21 cellular contexts compared by ENCODE assay signal in the genomic region with DNA sequence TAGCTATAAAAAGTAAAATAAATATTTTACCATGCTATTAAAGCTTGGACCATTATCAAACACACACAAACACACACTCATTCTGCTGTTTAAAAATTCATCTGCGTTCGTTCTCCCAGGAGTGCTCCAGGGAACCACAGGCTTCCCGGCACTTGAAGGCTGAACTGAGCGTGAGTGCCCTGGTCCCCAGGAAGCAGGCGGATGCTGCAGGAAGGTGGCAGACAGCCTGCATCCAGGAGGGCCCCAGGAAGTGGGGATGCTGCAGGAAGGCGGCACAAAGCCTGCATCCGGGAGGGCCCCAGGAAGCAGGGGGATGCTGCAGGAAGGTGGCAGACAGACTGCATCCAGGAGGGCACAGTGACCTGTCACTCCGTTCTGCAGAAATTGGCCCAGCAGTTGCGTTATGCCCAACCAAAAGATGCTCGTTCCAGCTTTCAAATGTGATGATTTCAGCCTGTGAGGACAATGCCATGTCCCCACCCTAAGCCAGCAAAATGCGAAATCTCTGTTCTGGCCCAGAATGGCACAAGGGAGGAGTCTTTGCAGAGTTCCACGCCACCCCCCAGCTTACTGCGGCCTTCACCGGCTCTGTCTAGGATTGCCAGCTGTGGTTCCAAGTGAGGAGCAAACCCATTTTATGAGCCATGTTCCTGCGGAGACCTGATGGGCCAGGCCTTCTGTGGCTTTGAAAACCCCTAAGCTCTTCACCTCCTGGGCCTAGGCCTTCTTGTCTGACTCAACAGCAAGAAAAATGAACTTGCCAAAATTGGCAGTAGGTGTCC.
DNase-seq lines count a peak whose midpoint lies in the region; ATAC-seq lines count a peak whose summit lies in the region.
"Had no signal": no experiment of that assay in that cellular context is flagged by ENCODE, and none has a peak within 500 bp of the region (broad histone marks: within the 10 kb centered on the region; RNA-seq: fewer than 3 reads in every experiment).

No MANE protein-coding gene starts in this region.

- H2BK120ac ChIP-seq in neuronal stem cell (ENCODE audit: low read depth, low read length): no peak overlapping the region

- H3K4me1 ChIP-seq in neuronal stem cell (ENCODE audit: control insufficient read depth in 2 of 2, insufficient read depth in 1 of 2, low read depth in 1 of 2, low read length in 2 of 2): peaks cover 0 to 3% of the 10 kb centered on the region in 2 donors
- H3K4me1 ChIP-seq: HAP-1 had no signal

- in situ Hi-C loops in G401 (cut with HindIII; ENCODE audit: low sequenced_read_pairs): no loop called here

- H3K4ac ChIP-seq in neuronal stem cell (ENCODE audit: low read length): no peak overlapping the region

- ATAC-seq in HG02678 (IDR thresholded peaks at IDR 0.05; ENCODE audit: unreplicated experiment) (no peak), HG02623 (IDR thresholded peaks at IDR 0.05; ENCODE audit: unreplicated experiment) (no peak)
- ATAC-seq: Panc1, T-cell had no signal

- H2BK15ac ChIP-seq in neuronal stem cell (ENCODE audit: low read length): no peak overlapping the region

- no peak overlapping the region for H2AFZ ChIP-seq in neuronal stem cell (ENCODE audit: low read length)
- H2AFZ ChIP-seq: GM23248 had no signal

- no peaks in the 10 kb centered on the region for H3K36me3 ChIP-seq in neuronal stem cell (replicated peaks in 1 of 2; ENCODE audit: control insufficient read depth in 2 of 2, insufficient read depth in 2 of 2, low read length in 2 of 2)
- H3K36me3 ChIP-seq: HAP-1 had no signal

- H3K9ac ChIP-seq in neuronal stem cell (ENCODE audit: low read depth, low read length, poor library complexity): no peak overlapping the region
- H3K9ac ChIP-seq: GM23248 had no signal

- WGBS in neuronal stem cell (ENCODE audit: extremely low coverage in 2 of 2, insufficient read length in 2 of 2, insufficient replicate concordance in 1 of 2), 2 donors: no CpG with 5 or more reads among the region's 15 CpGs

- no peak overlapping the region for H3K4me2 ChIP-seq in neuronal stem cell (ENCODE audit: insufficient read depth, low read length, poor library complexity, severe bottlenecking)

- DNase-seq in NCI-H2081 (lab: John Stamatoyannopoulos, UW): peak; percentile 5 to 36
- DNase-seq in NCI-H2081 treated with DMSO at 0.1 percent for 48 hours (lab: John Stamatoyannopoulos, UW): no peak
- DNase-seq in G401 (ENCODE audit: low spot score): peak; percentile 23
- DNase-seq in UCSD-AML1 (lab: John Stamatoyannopoulos, UW; ENCODE audit: unreplicated experiment): peak; percentile 82
- DNase-seq in neuronal stem cell (ENCODE audit: low spot score): no peak
- DNase-seq: DMS53, GM23248, HFFc6, NCI-H1092, NCI-H1436 treated with DMSO at 0.1 percent for 48 hours, NCI-H1930, NCI-H2171, NCI-H446, NCI-H524 treated with DMSO at 0.1 percent for 48 hours, SHP77, T-cell had no signal

- no peak overlapping the region for H3K4me3 ChIP-seq in neuronal stem cell (ENCODE audit: low read length in 2 of 2)
- H3K4me3 ChIP-seq: GM23248, HAP-1 had no signal

- H2BK5ac ChIP-seq in neuronal stem cell (ENCODE audit: low read length): no peak overlapping the region

- H2BK12ac ChIP-seq in neuronal stem cell (ENCODE audit: low read length): no peak overlapping the region

- no peak overlapping the region for H3K23ac ChIP-seq in neuronal stem cell (ENCODE audit: low read depth, low read length, poor library complexity)

- H3K27ac ChIP-seq in neuronal stem cell (replicated peaks; ENCODE audit: low read length): no peak overlapping the region
- H3K27ac ChIP-seq: GM23248, RWPE1 had no signal

- H3K27me3 ChIP-seq in neuronal stem cell (ENCODE audit: control insufficient read depth in 3 of 3, insufficient read depth in 3 of 3, low read depth in 1 of 3, low read length in 3 of 3): no peaks in the 10 kb centered on the region

- no peak overlapping the region for H2AK5ac ChIP-seq in neuronal stem cell (ENCODE audit: low read depth, low read length)

- no peak overlapping the region for H3K18ac ChIP-seq in neuronal stem cell (ENCODE audit: low read length)

- peak overlapping the region; percentile 14 for H3K14ac ChIP-seq in neuronal stem cell (ENCODE audit: low read length)

- no peaks in the 10 kb centered on the region for H3K79me1 ChIP-seq in neuronal stem cell (ENCODE audit: low read depth, low read length)

- no peak overlapping the region for H4K91ac ChIP-seq in neuronal stem cell (ENCODE audit: low read depth, low read length, poor library complexity)

- no peak overlapping the region for H4K8ac ChIP-seq in neuronal stem cell (ENCODE audit: low read depth, low read length)

- no peaks in the 10 kb centered on the region for H3K9me3 ChIP-seq in neuronal stem cell (replicated peaks in 1 of 2; ENCODE audit: control insufficient read depth in 2 of 2, insufficient read depth in 1 of 2, low read depth in 1 of 2, low read length in 2 of 2)
- H3K9me3 ChIP-seq: HAP-1 had no signal

Comparison
In these comparisons a context has a peak if more than half of its experiments do, and no peak if none do; other contexts are left out.
1. DNase-seq: peak in NCI-H2081 (2 of 2), G401 (single experiment) and UCSD-AML1 (single experiment); none in NCI-H2081 treated with DMSO at 0.1 percent for 48 hours (single experiment) and neuronal stem cell (single experiment).